ENCODE assay signal across 1 cellular context in the genomic region with DNA sequence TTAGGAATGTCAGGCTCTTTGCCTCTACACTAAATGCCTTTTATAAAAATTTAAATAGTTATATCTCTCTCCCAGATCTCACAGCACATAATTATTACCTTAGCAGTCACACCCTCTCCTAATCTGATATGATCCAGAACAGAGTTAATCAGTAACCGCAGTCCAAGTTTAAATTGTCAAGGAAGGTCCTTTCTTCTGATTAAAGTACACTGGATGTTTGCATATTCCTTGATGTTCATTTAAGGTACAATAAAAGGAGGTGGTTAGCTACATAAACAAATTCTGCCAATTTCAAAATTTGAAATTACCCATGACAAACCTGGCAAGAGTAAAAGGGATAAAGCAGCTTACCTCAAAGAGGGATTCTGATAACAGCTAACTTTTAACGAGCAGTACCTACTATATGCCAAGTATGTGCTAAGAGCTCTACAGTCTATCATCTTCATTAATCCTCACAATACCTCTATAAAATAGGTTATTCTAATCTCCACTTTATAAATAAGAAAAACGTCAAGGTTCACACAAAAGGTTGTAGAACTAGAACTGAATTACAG.
TF ChIP-seq lines count a peak whose summit lies in the region.

No MANE protein-coding gene starts in this region.

TF ChIP-seq in HepG2, 621 proteins besides CTCF, POLR2A, EP300 and RAD21 (continues in another document):
- TF ChIP-seq, protein P1, sequence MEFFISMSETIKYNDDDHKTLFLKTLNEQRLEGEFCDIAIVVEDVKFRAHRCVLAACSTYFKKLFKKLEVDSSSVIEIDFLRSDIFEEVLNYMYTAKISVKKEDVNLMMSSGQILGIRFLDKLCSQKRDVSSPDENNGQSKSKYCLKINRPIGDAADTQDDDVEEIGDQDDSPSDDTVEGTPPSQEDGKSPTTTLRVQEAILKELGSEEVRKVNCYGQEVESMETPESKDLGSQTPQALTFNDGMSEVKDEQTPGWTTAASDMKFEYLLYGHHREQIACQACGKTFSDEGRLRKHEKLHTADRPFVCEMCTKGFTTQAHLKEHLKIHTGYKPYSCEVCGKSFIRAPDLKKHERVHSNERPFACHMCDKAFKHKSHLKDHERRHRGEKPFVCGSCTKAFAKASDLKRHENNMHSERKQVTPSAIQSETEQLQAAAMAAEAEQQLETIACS (CRISPR knock-in tag; IDR thresholded peaks at IDR 0.05), result no peak
- TF ChIP-seq ZNF761 (CRISPR knock-in tag; conservative IDR thresholded peaks at IDR 0.05) (no peak), SOX13 (IDR thresholded peaks at IDR 0.05) (no peak), SOX13 (CRISPR knock-in tag; conservative IDR thresholded peaks at IDR 0.05 in 1 of 2, IDR thresholded peaks at IDR 0.05 in 1 of 2) (peak in 1 of 2 experiments; percentile 13; a peak in 1 of 4 replicates), ZNF225 (CRISPR knock-in tag; IDR thresholded peaks at IDR 0.05) (no peak), NFE2L2 (IDR thresholded peaks at IDR 0.05; ENCODE audit: low read length) (no peak), NFIB (CRISPR knock-in tag; IDR thresholded peaks at IDR 0.05; ENCODE audit: borderline replicate concordance) (no peak), ZNF430 (CRISPR knock-in tag; IDR thresholded peaks at IDR 0.05) (no peak), ZNF337 (CRISPR knock-in tag; IDR thresholded peaks at IDR 0.05; ENCODE audit: borderline replicate concordance, low read depth) (no peak), FOXK2 (IDR thresholded peaks at IDR 0.05) (no peak), SAP130 (CRISPR knock-in tag; IDR thresholded peaks at IDR 0.05; ENCODE audit: low read depth) (peak; percentile 26; the same call in 1 of the 2 replicates), ISL2 (CRISPR knock-in tag; IDR thresholded peaks at IDR 0.05) (peak; percentile 28; the same call in 1 of the 2 replicates), ZNF564 (CRISPR knock-in tag; IDR thresholded peaks at IDR 0.05) (no peak), KDM5A (IDR thresholded peaks at IDR 0.05; ENCODE audit: borderline replicate concordance, low read length) (no peak), JDP2 (CRISPR knock-in tag; IDR thresholded peaks at IDR 0.05; ENCODE audit: borderline replicate concordance) (no peak), ZNF343 (CRISPR knock-in tag; IDR thresholded peaks at IDR 0.05) (no peak), ZSCAN31 (CRISPR knock-in tag; IDR thresholded peaks at IDR 0.05; ENCODE audit: low read depth) (no peak), ZFP36 (IDR thresholded peaks at IDR 0.05; ENCODE audit: borderline replicate concordance, low read depth, low read length, partially characterized antibody) (no peak), NR1H2 (CRISPR knock-in tag; IDR thresholded peaks at IDR 0.05; ENCODE audit: borderline replicate concordance, low read depth) (no peak), PPARG (CRISPR knock-in tag; conservative IDR thresholded peaks at IDR 0.05) (peak; percentile 25; the same call in 1 of the 2 replicates), NFKBIZ (CRISPR knock-in tag; IDR thresholded peaks at IDR 0.05) (no peak), ZSCAN25 (CRISPR knock-in tag; IDR thresholded peaks at IDR 0.05) (no peak), ELF4 (CRISPR knock-in tag; IDR thresholded peaks at IDR 0.05; ENCODE audit: borderline replicate concordance) (peak; percentile 17; the same call in 1 of the 2 replicates), ZNF850 (CRISPR knock-in tag; conservative IDR thresholded peaks at IDR 0.05) (no peak), GATAD2A (CRISPR knock-in tag; IDR thresholded peaks at IDR 0.05) (no peak), ZBTB20 (CRISPR knock-in tag; IDR thresholded peaks at IDR 0.05; ENCODE audit: borderline replicate concordance, low read depth) (no peak), NR2C2 (CRISPR knock-in tag; IDR thresholded peaks at IDR 0.05; ENCODE audit: borderline replicate concordance) (no peak), GLI4 (CRISPR knock-in tag; IDR thresholded peaks at IDR 0.05; ENCODE audit: borderline replicate concordance) (no peak), TBX2 (CRISPR knock-in tag; IDR thresholded peaks at IDR 0.05; ENCODE audit: borderline replicate concordance) (0 out of 2 replicates have a peak, but pooled peaks have one; percentile 2), ZNF251 (CRISPR knock-in tag; IDR thresholded peaks at IDR 0.05) (no peak), FIP1L1 (IDR thresholded peaks at IDR 0.05; ENCODE audit: borderline replicate concordance, insufficient read depth, low read depth, low read length) (no peak), BRD4 (CRISPR knock-in tag; IDR thresholded peaks at IDR 0.05) (no peak)
- TF ChIP-seq, protein P2, sequence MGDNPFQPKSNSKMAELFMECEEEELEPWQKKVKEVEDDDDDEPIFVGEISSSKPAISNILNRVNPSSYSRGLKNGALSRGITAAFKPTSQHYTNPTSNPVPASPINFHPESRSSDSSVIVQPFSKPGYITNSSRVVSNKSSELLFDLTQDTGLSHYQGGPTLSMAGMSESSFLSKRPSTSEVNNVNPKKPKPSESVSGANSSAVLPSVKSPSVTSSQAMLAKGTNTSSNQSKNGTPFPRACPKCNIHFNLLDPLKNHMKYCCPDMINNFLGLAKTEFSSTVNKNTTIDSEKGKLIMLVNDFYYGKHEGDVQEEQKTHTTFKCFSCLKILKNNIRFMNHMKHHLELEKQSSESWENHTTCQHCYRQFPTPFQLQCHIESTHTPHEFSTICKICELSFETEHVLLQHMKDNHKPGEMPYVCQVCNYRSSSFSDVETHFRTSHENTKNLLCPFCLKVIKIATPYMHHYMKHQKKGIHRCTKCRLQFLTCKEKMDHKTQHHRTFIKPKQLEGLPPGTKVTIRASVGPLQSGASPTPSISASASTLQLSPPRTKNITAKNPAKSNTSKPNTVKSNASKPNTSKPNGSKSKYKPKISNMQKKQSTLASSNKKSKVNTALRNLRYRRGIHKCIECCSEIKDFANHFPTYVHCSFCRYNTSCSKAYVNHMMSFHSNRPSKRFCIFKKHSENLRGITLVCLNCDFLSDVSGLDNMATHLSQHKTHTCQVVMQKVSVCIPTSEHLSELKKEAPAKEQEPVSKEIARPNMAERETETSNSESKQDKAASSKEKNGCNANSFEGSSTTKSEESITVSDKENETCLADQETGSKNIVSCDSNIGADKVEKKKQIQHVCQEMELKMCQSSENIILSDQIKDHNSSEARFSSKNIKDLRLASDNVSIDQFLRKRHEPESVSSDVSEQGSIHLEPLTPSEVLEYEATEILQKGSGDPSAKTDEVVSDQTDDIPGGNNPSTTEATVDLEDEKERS (CRISPR knock-in tag; IDR thresholded peaks at IDR 0.05), result no peak
- TF ChIP-seq, protein P3, sequence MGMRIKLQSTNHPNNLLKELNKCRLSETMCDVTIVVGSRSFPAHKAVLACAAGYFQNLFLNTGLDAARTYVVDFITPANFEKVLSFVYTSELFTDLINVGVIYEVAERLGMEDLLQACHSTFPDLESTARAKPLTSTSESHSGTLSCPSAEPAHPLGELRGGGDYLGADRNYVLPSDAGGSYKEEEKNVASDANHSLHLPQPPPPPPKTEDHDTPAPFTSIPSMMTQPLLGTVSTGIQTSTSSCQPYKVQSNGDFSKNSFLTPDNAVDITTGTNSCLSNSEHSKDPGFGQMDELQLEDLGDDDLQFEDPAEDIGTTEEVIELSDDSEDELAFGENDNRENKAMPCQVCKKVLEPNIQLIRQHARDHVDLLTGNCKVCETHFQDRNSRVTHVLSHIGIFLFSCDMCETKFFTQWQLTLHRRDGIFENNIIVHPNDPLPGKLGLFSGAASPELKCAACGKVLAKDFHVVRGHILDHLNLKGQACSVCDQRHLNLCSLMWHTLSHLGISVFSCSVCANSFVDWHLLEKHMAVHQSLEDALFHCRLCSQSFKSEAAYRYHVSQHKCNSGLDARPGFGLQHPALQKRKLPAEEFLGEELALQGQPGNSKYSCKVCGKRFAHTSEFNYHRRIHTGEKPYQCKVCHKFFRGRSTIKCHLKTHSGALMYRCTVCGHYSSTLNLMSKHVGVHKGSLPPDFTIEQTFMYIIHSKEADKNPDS (CRISPR knock-in tag; IDR thresholded peaks at IDR 0.05), result no peak
- TF ChIP-seq, protein P4, sequence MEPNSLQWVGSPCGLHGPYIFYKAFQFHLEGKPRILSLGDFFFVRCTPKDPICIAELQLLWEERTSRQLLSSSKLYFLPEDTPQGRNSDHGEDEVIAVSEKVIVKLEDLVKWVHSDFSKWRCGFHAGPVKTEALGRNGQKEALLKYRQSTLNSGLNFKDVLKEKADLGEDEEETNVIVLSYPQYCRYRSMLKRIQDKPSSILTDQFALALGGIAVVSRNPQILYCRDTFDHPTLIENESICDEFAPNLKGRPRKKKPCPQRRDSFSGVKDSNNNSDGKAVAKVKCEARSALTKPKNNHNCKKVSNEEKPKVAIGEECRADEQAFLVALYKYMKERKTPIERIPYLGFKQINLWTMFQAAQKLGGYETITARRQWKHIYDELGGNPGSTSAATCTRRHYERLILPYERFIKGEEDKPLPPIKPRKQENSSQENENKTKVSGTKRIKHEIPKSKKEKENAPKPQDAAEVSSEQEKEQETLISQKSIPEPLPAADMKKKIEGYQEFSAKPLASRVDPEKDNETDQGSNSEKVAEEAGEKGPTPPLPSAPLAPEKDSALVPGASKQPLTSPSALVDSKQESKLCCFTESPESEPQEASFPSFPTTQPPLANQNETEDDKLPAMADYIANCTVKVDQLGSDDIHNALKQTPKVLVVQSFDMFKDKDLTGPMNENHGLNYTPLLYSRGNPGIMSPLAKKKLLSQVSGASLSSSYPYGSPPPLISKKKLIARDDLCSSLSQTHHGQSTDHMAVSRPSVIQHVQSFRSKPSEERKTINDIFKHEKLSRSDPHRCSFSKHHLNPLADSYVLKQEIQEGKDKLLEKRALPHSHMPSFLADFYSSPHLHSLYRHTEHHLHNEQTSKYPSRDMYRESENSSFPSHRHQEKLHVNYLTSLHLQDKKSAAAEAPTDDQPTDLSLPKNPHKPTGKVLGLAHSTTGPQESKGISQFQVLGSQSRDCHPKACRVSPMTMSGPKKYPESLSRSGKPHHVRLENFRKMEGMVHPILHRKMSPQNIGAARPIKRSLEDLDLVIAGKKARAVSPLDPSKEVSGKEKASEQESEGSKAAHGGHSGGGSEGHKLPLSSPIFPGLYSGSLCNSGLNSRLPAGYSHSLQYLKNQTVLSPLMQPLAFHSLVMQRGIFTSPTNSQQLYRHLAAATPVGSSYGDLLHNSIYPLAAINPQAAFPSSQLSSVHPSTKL (CRISPR knock-in tag; IDR thresholded peaks at IDR 0.05), result peak; percentile 7; the same call in 1 of the 2 replicates
- TF ChIP-seq, protein P5, sequence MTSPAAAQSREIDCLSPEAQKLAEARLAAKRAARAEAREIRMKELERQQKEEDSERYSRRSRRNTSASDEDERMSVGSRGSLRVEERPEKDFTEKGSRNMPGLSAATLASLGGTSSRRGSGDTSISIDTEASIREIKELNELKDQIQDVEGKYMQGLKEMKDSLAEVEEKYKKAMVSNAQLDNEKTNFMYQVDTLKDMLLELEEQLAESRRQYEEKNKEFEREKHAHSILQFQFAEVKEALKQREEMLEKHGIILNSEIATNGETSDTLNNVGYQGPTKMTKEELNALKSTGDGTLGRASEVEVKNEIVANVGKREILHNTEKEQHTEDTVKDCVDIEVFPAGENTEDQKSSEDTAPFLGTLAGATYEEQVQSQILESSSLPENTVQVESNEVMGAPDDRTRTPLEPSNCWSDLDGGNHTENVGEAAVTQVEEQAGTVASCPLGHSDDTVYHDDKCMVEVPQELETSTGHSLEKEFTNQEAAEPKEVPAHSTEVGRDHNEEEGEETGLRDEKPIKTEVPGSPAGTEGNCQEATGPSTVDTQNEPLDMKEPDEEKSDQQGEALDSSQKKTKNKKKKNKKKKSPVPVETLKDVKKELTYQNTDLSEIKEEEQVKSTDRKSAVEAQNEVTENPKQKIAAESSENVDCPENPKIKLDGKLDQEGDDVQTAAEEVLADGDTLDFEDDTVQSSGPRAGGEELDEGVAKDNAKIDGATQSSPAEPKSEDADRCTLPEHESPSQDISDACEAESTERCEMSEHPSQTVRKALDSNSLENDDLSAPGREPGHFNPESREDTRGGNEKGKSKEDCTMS (CRISPR knock-in tag; conservative IDR thresholded peaks at IDR 0.05), result no peak
- TF ChIP-seq, protein P6, sequence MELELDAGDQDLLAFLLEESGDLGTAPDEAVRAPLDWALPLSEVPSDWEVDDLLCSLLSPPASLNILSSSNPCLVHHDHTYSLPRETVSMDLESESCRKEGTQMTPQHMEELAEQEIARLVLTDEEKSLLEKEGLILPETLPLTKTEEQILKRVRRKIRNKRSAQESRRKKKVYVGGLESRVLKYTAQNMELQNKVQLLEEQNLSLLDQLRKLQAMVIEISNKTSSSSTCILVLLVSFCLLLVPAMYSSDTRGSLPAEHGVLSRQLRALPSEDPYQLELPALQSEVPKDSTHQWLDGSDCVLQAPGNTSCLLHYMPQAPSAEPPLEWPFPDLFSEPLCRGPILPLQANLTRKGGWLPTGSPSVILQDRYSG (CRISPR knock-in tag; IDR thresholded peaks at IDR 0.05), result no peak
- TF ChIP-seq, protein P7, sequence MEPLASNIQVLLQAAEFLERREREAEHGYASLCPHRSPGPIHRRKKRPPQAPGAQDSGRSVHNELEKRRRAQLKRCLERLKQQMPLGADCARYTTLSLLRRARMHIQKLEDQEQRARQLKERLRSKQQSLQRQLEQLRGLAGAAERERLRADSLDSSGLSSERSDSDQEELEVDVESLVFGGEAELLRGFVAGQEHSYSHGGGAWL (CRISPR knock-in tag; IDR thresholded peaks at IDR 0.05), result no peak
- TF ChIP-seq, protein P8, sequence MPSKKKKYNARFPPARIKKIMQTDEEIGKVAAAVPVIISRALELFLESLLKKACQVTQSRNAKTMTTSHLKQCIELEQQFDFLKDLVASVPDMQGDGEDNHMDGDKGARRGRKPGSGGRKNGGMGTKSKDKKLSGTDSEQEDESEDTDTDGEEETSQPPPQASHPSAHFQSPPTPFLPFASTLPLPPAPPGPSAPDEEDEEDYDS (CRISPR knock-in tag; IDR thresholded peaks at IDR 0.05), result peak; percentile 51; the same call in 1 of the 2 replicates
- TF ChIP-seq, protein P9, sequence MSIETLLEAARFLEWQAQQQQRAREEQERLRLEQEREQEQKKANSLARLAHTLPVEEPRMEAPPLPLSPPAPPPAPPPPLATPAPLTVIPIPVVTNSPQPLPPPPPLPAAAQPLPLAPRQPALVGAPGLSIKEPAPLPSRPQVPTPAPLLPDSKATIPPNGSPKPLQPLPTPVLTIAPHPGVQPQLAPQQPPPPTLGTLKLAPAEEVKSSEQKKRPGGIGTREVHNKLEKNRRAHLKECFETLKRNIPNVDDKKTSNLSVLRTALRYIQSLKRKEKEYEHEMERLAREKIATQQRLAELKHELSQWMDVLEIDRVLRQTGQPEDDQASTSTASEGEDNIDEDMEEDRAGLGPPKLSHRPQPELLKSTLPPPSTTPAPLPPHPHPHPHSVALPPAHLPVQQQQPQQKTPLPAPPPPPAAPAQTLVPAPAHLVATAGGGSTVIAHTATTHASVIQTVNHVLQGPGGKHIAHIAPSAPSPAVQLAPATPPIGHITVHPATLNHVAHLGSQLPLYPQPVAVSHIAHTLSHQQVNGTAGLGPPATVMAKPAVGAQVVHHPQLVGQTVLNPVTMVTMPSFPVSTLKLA (IDR thresholded peaks at IDR 0.05), result no peak
- TF ChIP-seq, protein P10, sequence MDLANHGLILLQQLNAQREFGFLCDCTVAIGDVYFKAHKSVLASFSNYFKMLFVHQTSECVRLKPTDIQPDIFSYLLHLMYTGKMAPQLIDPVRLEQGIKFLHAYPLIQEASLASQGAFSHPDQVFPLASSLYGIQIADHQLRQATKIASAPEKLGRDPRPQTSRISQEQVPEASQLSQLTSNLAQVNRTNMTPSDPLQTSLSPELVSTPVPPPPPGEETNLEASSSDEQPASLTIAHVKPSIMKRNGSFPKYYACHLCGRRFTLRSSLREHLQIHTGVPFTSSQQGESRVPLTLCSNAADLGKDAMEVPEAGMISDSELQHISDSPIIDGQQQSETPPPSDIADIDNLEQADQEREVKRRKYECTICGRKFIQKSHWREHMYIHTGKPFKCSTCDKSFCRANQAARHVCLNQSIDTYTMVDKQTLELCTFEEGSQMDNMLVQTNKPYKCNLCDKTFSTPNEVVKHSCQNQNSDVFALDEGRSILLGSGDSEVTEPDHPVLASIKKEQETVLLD (CRISPR knock-in tag; IDR thresholded peaks at IDR 0.05; ENCODE audit: low read depth), result no peak
